ENCODE assay signal across 22 cellular contexts in the genomic region with DNA sequence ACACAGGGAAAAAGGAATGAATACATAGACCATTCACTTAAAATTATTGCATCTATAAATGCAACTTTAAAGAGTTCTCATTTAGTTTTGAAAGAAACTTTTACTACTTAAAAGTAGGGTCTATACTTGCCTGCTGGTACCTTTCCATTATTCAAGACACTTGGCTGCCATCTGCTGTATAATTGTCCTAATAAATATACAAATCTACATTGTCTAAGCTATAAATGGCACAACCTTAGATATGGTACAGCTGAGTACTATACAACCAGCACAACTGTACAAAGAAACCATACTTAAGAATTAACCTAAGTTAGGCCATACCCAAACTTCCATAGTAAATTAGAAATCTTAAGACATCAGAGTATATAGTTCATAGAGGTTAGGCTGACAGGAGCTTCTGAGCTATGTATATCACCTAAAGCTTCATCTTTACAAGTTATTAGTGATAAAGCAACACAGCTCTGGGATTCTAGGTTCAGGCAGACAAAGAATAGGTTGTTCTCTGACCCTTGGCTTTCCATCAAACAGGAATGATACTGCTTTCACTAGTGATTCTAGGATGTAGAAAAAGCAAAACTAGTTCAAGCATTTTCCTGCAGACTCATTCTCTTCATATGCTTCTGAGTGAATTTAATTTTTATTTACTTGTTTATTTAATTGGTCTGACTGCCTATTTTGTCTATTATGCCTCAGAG. TPM values are rescaled to one million over a fixed set of nuclear protein-coding genes. Genes with fewer than 3 reads are reported as not detected.
DNase-seq lines count a peak whose midpoint lies in the region; ATAC-seq, FAIRE-seq and TF ChIP-seq lines count a peak whose summit lies in the region.
"Had no signal": no experiment of that assay in that cellular context is flagged by ENCODE, and none has a peak within 500 bp of the region (broad histone marks: within the 10 kb centered on the region; RNA-seq: fewer than 3 reads in every experiment).

No MANE protein-coding gene starts in this region.

- intact Hi-C loops in PC-3 (cut with micrococcal nuclease) (loop anchor here (1.0 kb wide), 1 partner anchor 25 kb away; no protein-coding TSS in a partner anchor), endothelial cell of umbilical vein (cut with micrococcal nuclease) (no loop called here)

- dilution Hi-C loops in endothelial cell of umbilical vein (cut with MboI; ENCODE audit: extremely low pct_ligation_motif_present, low sequenced_read_pairs), result no loop called here

- H3K4me2 ChIP-seq in PC-3 (ENCODE audit: low read length) (no peak overlapping the region), endothelial cell of umbilical vein (ENCODE audit: insufficient read depth, low read length) (no peak overlapping the region)
- H3K4me2 ChIP-seq: GM23338, KMS-11 had no signal

- TF ChIP-seq CTCF in PC-3 (conservative IDR thresholded peaks at IDR 0.05; ENCODE audit: low read depth, low read length), result no peak
- TF ChIP-seq CTCF in endothelial cell of umbilical vein (IDR thresholded peaks at IDR 0.05; ENCODE audit: extremely low read depth in 1 of 2, insufficient read depth in 1 of 2, low read depth in 1 of 2, low read length in 2 of 2), result no peak

- H3F3A ChIP-seq in PC-3 (ENCODE audit: low read length, unreplicated experiment), result no peaks in the 10 kb centered on the region

- H3K4me3 ChIP-seq in PC-3 (ENCODE audit: low read length), result no peak overlapping the region
- no peak overlapping the region for H3K4me3 ChIP-seq in endothelial cell of umbilical vein (replicated peaks in 1 of 3; ENCODE audit: insufficient read depth in 1 of 3, low read depth in 1 of 3, low read length in 3 of 3)
- H3K4me3 ChIP-seq: GM23338, MG63 had no signal

- no peak for FAIRE-seq in endothelial cell of umbilical vein (lab: Jason Lieb, UNC)
- FAIRE-seq: GM19239 had no signal

- CTCF ChIA-PET in PC-3 (lab: Charles Lee), result interaction anchor here (1.2 kb wide), 1 partner anchor 11 kb away, joined by 3 read pairs; no protein-coding TSS in a partner anchor
- CTCF ChIA-PET in endothelial cell of umbilical vein (lab: Charles Lee), result interaction anchor here (0.7 to 1.8 kb wide), 11 partner anchors 9 to 79 kb away, joined by 4 to 15 read pairs (median 6); no protein-coding TSS in a partner anchor

- H3K9ac ChIP-seq in PC-3 (ENCODE audit: low read length), result no peak overlapping the region
- H3K9ac ChIP-seq in endothelial cell of umbilical vein (replicated peaks; ENCODE audit: extremely low read depth, insufficient read depth, low read length), result no peak overlapping the region
- H3K9ac ChIP-seq: KMS-11 had no signal

- POLR2A ChIA-PET in PC-3 (lab: Charles Lee; ENCODE audit: unreplicated experiment), result interaction anchor here (0.8 kb wide), 1 partner anchor 45 kb away, joined by 8 read pairs; no protein-coding TSS in a partner anchor
- POLR2A ChIA-PET in endothelial cell of umbilical vein (lab: Charles Lee), result no interaction called here

- peak; percentile 71 for ATAC-seq in PC-3
- ATAC-seq: GM23338, SK-N-SH treated with all-trans-retinoic acid at 6 μM for 48 hours had no signal

- peak; percentile 23 for DNase-seq in DMS 273 (lab: John Stamatoyannopoulos, UW; ENCODE audit: unreplicated experiment)
- DNase-seq in DMS 273 treated with DMSO at 0.1 percent for 48 hours (lab: John Stamatoyannopoulos, UW), result no peak
- DNase-seq in PC-3, result no peak
- DNase-seq in endothelial cell of umbilical vein (ENCODE audit: low read depth, low spot score), result peak; percentile 2
- peak; percentile 72 for DNase-seq in pons (ENCODE audit: low spot score)
- DNase-seq in HCEC 1CT, result no peak
- DNase-seq in T-helper 1 cell, result no peak
- DNase-seq in cerebellar nuclear complex (lab: John Stamatoyannopoulos, UW), result no peak
- DNase-seq: CD4-positive, CD25-positive, alpha-beta regulatory T cell; COR-L47; GF-D8; MG63; NCI-H1092; NCI-H2081 treated with DMSO at 0.1 percent for 48 hours; NK-92 treated with Interleukin-12 subunit alpha and Interleukin-12 subunit beta, amount 100 ng/mL, for 24 hours; SHP77 treated with DMSO at 0.1 percent for 48 hours had no signal

- H3K27me3 ChIP-seq in PC-3 (ENCODE audit: low read length), result no peaks in the 10 kb centered on the region
- no peaks in the 10 kb centered on the region for H3K27me3 ChIP-seq in endothelial cell of umbilical vein (ENCODE audit: control insufficient read depth in 2 of 2, insufficient read depth in 2 of 2, low read length in 2 of 2)
- H3K27me3 ChIP-seq: MG63 had no signal

- H3K9me3 ChIP-seq in PC-3 (ENCODE audit: low read length) (no peaks in the 10 kb centered on the region), endothelial cell of umbilical vein (replicated peaks; ENCODE audit: control insufficient read depth, insufficient read depth, low read length) (no peaks in the 10 kb centered on the region)

- no peak overlapping the region for H3K27ac ChIP-seq in PC-3 (ENCODE audit: low read length)
- H3K27ac ChIP-seq in endothelial cell of umbilical vein (ENCODE audit: insufficient read depth, low read depth, low read length), result no peak overlapping the region
- H3K27ac ChIP-seq: 22Rv1, HL-60, KMS-11 had no signal

- no peaks in the 10 kb centered on the region for H3K9me1 ChIP-seq in endothelial cell of umbilical vein (replicated peaks; ENCODE audit: control insufficient read depth, extremely low read depth, insufficient read depth, low read length)

- no TSS peak for BruUV-seq in PC-3 (replicated peaks; lab: Mats Ljungman, UMichigan)
- no TSS peak for BruUV-seq in endothelial cell of umbilical vein (replicated peaks; lab: Mats Ljungman, UMichigan)

- H3K9me2 ChIP-seq in PC-3 (replicated peaks; ENCODE audit: low read length), result no peaks in the 10 kb centered on the region

- H2AFZ ChIP-seq in PC-3 (ENCODE audit: low read length) (no peak overlapping the region), endothelial cell of umbilical vein (ENCODE audit: low read depth, low read length) (no peak overlapping the region)
- H2AFZ ChIP-seq: GM23338 had no signal

- TF ChIP-seq POLR2A in endothelial cell of umbilical vein (IDR thresholded peaks at IDR 0.05; ENCODE audit: low read depth, low read length), result no peak

- peaks cover under 1% of the 10 kb centered on the region; the same call in 1 of the 2 replicates for H3K36me3 ChIP-seq in PC-3 (ENCODE audit: low read depth, low read length)
- H3K36me3 ChIP-seq in endothelial cell of umbilical vein (ENCODE audit: control insufficient read depth in 2 of 2, extremely low read depth in 1 of 2, insufficient read depth in 2 of 2, low read length in 2 of 2), result no peaks in the 10 kb centered on the region
- H3K36me3 ChIP-seq: MG63 had no signal

- 0 out of 2 replicates have a peak, but pooled peaks cover 6% of the 10 kb centered on the region for H4K20me1 ChIP-seq in PC-3 (ENCODE audit: low read length)
- H4K20me1 ChIP-seq in endothelial cell of umbilical vein (replicated peaks; ENCODE audit: control insufficient read depth, extremely low read depth, insufficient read depth, low read length), result no peaks in the 10 kb centered on the region

- H3K4me1 ChIP-seq in PC-3 (ENCODE audit: insufficient read depth, low read length) (peaks cover 8% of the 10 kb centered on the region; the same call in 1 of the 2 replicates), endothelial cell of umbilical vein (ENCODE audit: control insufficient read depth, extremely low read depth, insufficient read depth, low read length) (no peaks in the 10 kb centered on the region)

- peaks cover 8% of the 10 kb centered on the region for H3K79me2 ChIP-seq in PC-3 (ENCODE audit: low read length)
- H3K79me2 ChIP-seq in endothelial cell of umbilical vein (ENCODE audit: control insufficient read depth, insufficient read depth, low read length), result peaks cover 2% of the 10 kb centered on the region

TF ChIP-seq in endothelial cell of umbilical vein, 7 proteins besides CTCF, POLR2A, EP300 and RAD21:
- TF ChIP-seq FOS (IDR thresholded peaks at IDR 0.05; ENCODE audit: borderline replicate concordance, insufficient read depth, low read length) (no peak), JUN (IDR thresholded peaks at IDR 0.05; ENCODE audit: borderline replicate concordance, insufficient read depth, insufficient read length, low read depth) (no peak), GATA2 (IDR thresholded peaks at IDR 0.05; ENCODE audit: insufficient read depth, insufficient read length, low read depth, low read length) (no peak), EZH2 (IDR thresholded peaks at IDR 0.05; ENCODE audit: borderline replicate concordance, low read depth, low read length, severe bottlenecking) (no peak), MYC (IDR thresholded peaks at IDR 0.05; ENCODE audit: low read depth, low read length) (no peak), MAX (IDR thresholded peaks at IDR 0.05; ENCODE audit: insufficient read depth, insufficient read length) (no peak), POLR2AphosphoS5 (IDR thresholded peaks at IDR 0.05; ENCODE audit: insufficient read depth, low read depth, low read length) (no peak)

RNA-seq across cellular contexts. Expression of gene EXOC6B, which starts 22.1 kb away (rescaled TPM):
- total RNA-seq in PC-3 (2014; rRNA removed), result 13.9 and 28.0 TPM in 2 replicates
- total RNA-seq in endothelial cell of umbilical vein, result 23.6 and 34.8 TPM in 2 replicates
- 9.0 and 10.8 TPM in 2 replicates for polyA plus RNA-seq in endothelial cell of umbilical vein
- 8.9 and 9.1 TPM in 2 replicates for polyA plus RNA-seq in endothelial cell of umbilical vein (2011; cell fraction: cytosol; rRNA removed)
- polyA plus RNA-seq in endothelial cell of umbilical vein (2011; cell fraction: nucleus; rRNA removed), result 17.6 and 18.4 TPM in 2 replicates
- polyA plus RNA-seq in endothelial cell of umbilical vein (2012), result 17.8 and 19.3 TPM in 2 replicates
- polyA minus RNA-seq in endothelial cell of umbilical vein, result 33.5 and 36.4 TPM in 2 replicates
- 15.7 TPM for polyA minus RNA-seq in endothelial cell of umbilical vein (2011; cell fraction: cytosol; rRNA and poly(A)+ RNA removed)
- polyA minus RNA-seq in endothelial cell of umbilical vein (2011; cell fraction: nucleus; rRNA and poly(A)+ RNA removed), result 44.0 and 54.7 TPM in 2 replicates

Comparison
In these comparisons a context has a peak if more than half of its experiments do, and no peak if none do; other contexts are left out.
1. DNase-seq: peak in DMS 273 (single experiment), endothelial cell of umbilical vein (single experiment) and pons (single experiment); none in DMS 273 treated with DMSO at 0.1 percent for 48 hours (single experiment), PC-3 (single experiment), HCEC 1CT (single experiment), T-helper 1 cell (0 of 5) and cerebellar nuclear complex (0 of 2).